ENCODE assay signal across 12 cellular contexts in the genomic region with DNA sequence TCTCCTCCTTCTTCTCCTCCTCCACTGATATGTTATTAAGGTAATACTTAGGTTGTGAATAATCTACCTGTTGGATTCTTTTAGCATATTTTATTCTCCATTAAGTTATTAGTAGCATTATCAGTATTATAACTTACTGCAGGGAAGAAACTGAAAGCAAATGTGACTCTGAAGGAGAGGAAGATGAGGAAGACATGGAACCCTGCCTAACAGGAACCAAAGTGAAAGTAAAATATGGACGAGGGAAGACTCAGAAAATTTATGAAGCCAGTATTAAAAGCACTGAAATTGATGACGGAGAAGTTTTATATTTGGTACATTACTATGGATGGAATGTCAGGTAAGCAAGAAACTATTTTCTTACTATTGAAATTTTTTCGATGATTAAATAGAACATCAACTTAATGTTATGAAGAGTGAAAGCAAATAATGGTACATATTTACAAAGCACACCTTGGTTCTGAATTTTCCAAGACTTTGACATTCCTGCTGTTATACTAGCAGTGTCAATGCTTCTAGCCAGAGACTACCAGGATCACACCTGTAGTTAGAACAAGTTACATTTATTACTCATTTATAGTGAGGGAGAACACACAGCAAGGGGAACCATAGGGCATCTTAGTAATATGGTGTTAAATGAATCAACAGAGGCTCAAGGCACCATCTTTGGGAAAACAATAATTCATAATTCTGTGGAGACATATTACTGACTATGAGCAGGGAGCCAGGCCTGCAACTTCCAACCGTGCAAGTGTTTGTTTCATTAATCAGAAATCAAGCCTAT. TPM values are rescaled to one million over a fixed set of nuclear protein-coding genes. Genes with fewer than 3 reads are reported as not detected.
DNase-seq lines count a peak whose midpoint lies in the region; ATAC-seq, FAIRE-seq and TF ChIP-seq lines count a peak whose summit lies in the region.
"Had no signal": no experiment of that assay in that cellular context is flagged by ENCODE, and none has a peak within 500 bp of the region (broad histone marks: within the 10 kb centered on the region; RNA-seq: fewer than 3 reads in every experiment).

No MANE protein-coding gene starts in this region.

- TF ChIP-seq CTCF in esophagus muscularis mucosa (IDR thresholded peaks at IDR 0.05) = no peak

- intact Hi-C loops in esophagus muscularis mucosa (cut with DNase I) = no loop called here

- WGBS in esophagus muscularis mucosa = 71% methylated on average over 4 of the region's 4 CpGs
- 55 to 60% (median 60%) methylated on average over 4 of the region's 4 CpGs for WGBS in small intestine, 3 donors

- ATAC-seq in HG03095 (IDR thresholded peaks at IDR 0.05; ENCODE audit: unreplicated experiment) (no peak), HG03520 (IDR thresholded peaks at IDR 0.05; ENCODE audit: unreplicated experiment) (no peak)

- H3K4me3 ChIP-seq in esophagus muscularis mucosa (peak overlapping the region; percentile 12 to 38 (median 34)), small intestine (ENCODE audit: low read depth in 1 of 2, low read length in 2 of 2) (no peak overlapping the region)
- H3K4me3 ChIP-seq: cardiac muscle cell had no signal

- H3K27me3 ChIP-seq in esophagus muscularis mucosa (no peaks in the 10 kb centered on the region), small intestine (ENCODE audit: control insufficient read depth in 2 of 2, insufficient read depth in 2 of 2, low read length in 2 of 2) (no peaks in the 10 kb centered on the region)
- H3K27me3 ChIP-seq: cardiac muscle cell had no signal

- DNase-seq in NOMO-1 treated with DMSO at 0.1 percent for 48 hours (lab: John Stamatoyannopoulos, UW; ENCODE audit: unreplicated experiment) (peak; percentile 20), NOMO-1 treated with dmso at 0.1 percent for 144 hours (lab: John Stamatoyannopoulos, UW; ENCODE audit: unreplicated experiment) (no peak), RPMI7951 (ENCODE audit: low read depth) (peak; percentile 2), esophagus muscularis mucosa (ENCODE audit: extremely low spot score) (no peak), small intestine (peak; percentile 52), AG08395 (ENCODE audit: low spot score) (no peak)

- H3K36me3 ChIP-seq in esophagus muscularis mucosa (peaks cover 5 to 69% (median 39%) of the 10 kb centered on the region in 4 donors), small intestine (ENCODE audit: control insufficient read depth in 2 of 2, insufficient read depth in 2 of 2, low read length in 2 of 2) (peaks cover 7 to 14% of the 10 kb centered on the region in 2 donors)

- peak overlapping the region in 3 of 4 donors; percentile 38 to 40 (median 40) for H3K27ac ChIP-seq in esophagus muscularis mucosa (replicated peaks in 1 of 4)
- peak overlapping the region in 1 of 2 donors; percentile 54 for H3K27ac ChIP-seq in small intestine (ENCODE audit: low read depth in 1 of 2, low read length in 1 of 2)
- H3K27ac ChIP-seq: cardiac muscle cell had no signal

- H3K4me1 ChIP-seq in esophagus muscularis mucosa (peaks cover 3 to 22% (median 12%) of the 10 kb centered on the region in 4 donors), small intestine (ENCODE audit: control insufficient read depth in 2 of 2, insufficient read depth in 1 of 2, low read depth in 1 of 2, low read length in 1 of 2) (no peaks in the 10 kb centered on the region)

- no peak for TF ChIP-seq POLR2A in esophagus muscularis mucosa (IDR thresholded peaks at IDR 0.05; ENCODE audit: low read depth)

- FAIRE-seq in small intestine (lab: Jason Lieb, UNC) = no peak

- TF ChIP-seq EP300 in esophagus muscularis mucosa (IDR thresholded peaks at IDR 0.05) = no peak

- H3K9me3 ChIP-seq in esophagus muscularis mucosa (no peaks in the 10 kb centered on the region), small intestine (ENCODE audit: control insufficient read depth, low read depth) (no peaks in the 10 kb centered on the region)

RNA-seq across cellular contexts. Expression of gene TOMM20L, which starts 42.0 kb away (rescaled TPM):
- not detected in 2 replicates for total RNA-seq in RPMI7951 (2014; rRNA removed; shearing (Covaris generic))
- not detected for total RNA-seq in esophagus muscularis mucosa
- polyA plus RNA-seq in small intestine = not detected
- total RNA-seq: A673, cardiac muscle cell, kidney epithelial cell, NCI-H460 had no signal
- polyA plus RNA-seq: cardiac muscle cell had no signal

RNA-seq across cellular contexts. Expression of gene ARID4A, which starts 55.4 kb away (rescaled TPM):
- total RNA-seq in RPMI7951 (2014; rRNA removed; shearing (Covaris generic)) = 4.3 and 5.9 TPM in 2 replicates
- total RNA-seq in esophagus muscularis mucosa = 10 to 100 TPM; 15.9 to 22.0 (median 17.7) TPM
- polyA plus RNA-seq in small intestine = 1 to 10 TPM; 5.5 to 8.7 (median 6.2) TPM

Comparison
In these comparisons a context has a peak if more than half of its experiments do, and no peak if none do; other contexts are left out.
1. DNase-seq: peak in NOMO-1 treated with DMSO at 0.1 percent for 48 hours (single experiment), RPMI7951 (single experiment) and small intestine (single experiment); none in NOMO-1 treated with dmso at 0.1 percent for 144 hours (single experiment), esophagus muscularis mucosa (single experiment) and AG08395 (single experiment).
2. H3K4me3 ChIP-seq: peak in esophagus muscularis mucosa (4 of 4); none in small intestine (0 of 2).